8 cellular contexts compared by ENCODE assay signal in the genomic region with DNA sequence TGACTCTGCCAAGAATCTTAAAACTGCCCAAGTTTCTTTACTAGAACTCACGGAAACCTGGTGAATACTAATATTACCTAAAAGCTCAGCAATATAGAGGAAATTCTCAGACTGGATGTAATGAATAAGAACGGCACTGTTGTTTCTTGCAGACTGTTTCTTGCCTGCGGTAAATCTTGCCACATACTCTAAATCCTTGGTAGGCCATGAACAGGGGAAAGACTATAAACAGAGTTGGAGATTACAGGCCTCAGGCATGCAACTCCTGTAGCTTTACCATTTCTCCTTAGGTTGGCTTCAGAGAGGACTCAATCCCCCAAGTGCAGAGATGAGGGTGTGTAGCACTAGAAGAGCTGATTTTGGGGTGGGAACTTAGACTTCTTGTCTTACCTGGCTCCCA. TPM values are rescaled to one million over a fixed set of nuclear protein-coding genes. Genes with fewer than 3 reads are reported as not detected.
A peak's percentile ranks its signal among the peaks of the same experiment; 100 is the strongest.
DNase-seq lines count a peak whose midpoint lies in the region; ATAC-seq and TF ChIP-seq lines count a peak whose summit lies in the region.

No MANE protein-coding gene starts in this region.

- CTCF ChIA-PET in CD8-positive, alpha-beta T cell (lab: Charles Lee), result no interaction called here

- peak overlapping the region; percentile 96 for H3K27ac Mint-ChIP-seq in CD8-positive, alpha-beta T cell

- H3K9me3 ChIP-seq in CD8-positive, alpha-beta T cell (ENCODE audit: low read length), result no peaks in the 10 kb centered on the region
- H3K9me3 ChIP-seq in OCI-LY3 (ENCODE audit: insufficient read depth, low read length), result no peaks in the 10 kb centered on the region
- H3K9me3 ChIP-seq in ovary, result no peaks in the 10 kb centered on the region

- H3K4me1 ChIP-seq in CD8-positive, alpha-beta T cell (ENCODE audit: insufficient read depth, low read length), result peaks cover 19% of the 10 kb centered on the region
- H3K4me1 ChIP-seq in OCI-LY3 (ENCODE audit: low read length), result peaks cover 21% of the 10 kb centered on the region
- peaks cover 7% of the 10 kb centered on the region for H3K4me1 ChIP-seq in ovary (ENCODE audit: insufficient read depth)

- H2AFZ ChIP-seq in OCI-LY3 (ENCODE audit: low read depth, low read length), result no peak overlapping the region

- TF ChIP-seq CTCF in CD8-positive, alpha-beta T cell (IDR thresholded peaks at IDR 0.05), result no peak
- TF ChIP-seq CTCF in OCI-LY3 (IDR thresholded peaks at IDR 0.05; ENCODE audit: low read depth, low read length) (no peak), epithelial cell of esophagus (IDR thresholded peaks at IDR 0.05; ENCODE audit: insufficient read depth, low read depth, low read length, missing control alignments) (no peak), ovary (IDR thresholded peaks at IDR 0.05) (no peak)

- 80 to 86% (median 84%) methylated on average over 3 of the region's 3 CpGs for WGBS in ovary, 3 donors

- ATAC-seq in CD8-positive, alpha-beta T cell, result no peak

- POLR2A ChIA-PET in CD8-positive, alpha-beta T cell (lab: Charles Lee), result interaction anchor here (0.6 kb wide), 1 partner anchor 64 kb away, joined by 3 read pairs; a partner anchor contains a TSS

- no peak for TF ChIP-seq POLR2A in ovary (IDR thresholded peaks at IDR 0.05)

- TF ChIP-seq EP300 in ovary (IDR thresholded peaks at IDR 0.05), result no peak

- peaks cover 27% of the 10 kb centered on the region for H3K4me1 Mint-ChIP-seq in CD8-positive, alpha-beta T cell (ENCODE audit: low read depth)

- H4K20me1 ChIP-seq in OCI-LY3 (ENCODE audit: insufficient read depth, low read length), result no peaks in the 10 kb centered on the region

- peak overlapping the region; percentile 63 for H3K27ac ChIP-seq in CD8-positive, alpha-beta T cell (ENCODE audit: low read depth, low read length)
- H3K27ac ChIP-seq in OCI-LY3 (ENCODE audit: low read length), result no peak overlapping the region
- H3K27ac ChIP-seq in ovary, result peak overlapping the region; percentile 62 to 91

- peaks cover 17% of the 10 kb centered on the region for H3K79me2 ChIP-seq in OCI-LY3 (ENCODE audit: low read length)

- intact Hi-C loops in CD8-positive, alpha-beta T cell (cut with DNase I, micrococcal nuclease), result loop anchor here (10.0 kb wide), 5 partner anchors 532 to 1902 kb away; a partner anchor contains a TSS
- intact Hi-C loops in ovary (cut with DNase I), result no loop called here

- no peaks in the 10 kb centered on the region for H3K9me3 Mint-ChIP-seq in CD8-positive, alpha-beta T cell

- H3K36me3 Mint-ChIP-seq in CD8-positive, alpha-beta T cell, result peaks cover 12% of the 10 kb centered on the region

- no peaks in the 10 kb centered on the region for H3K27me3 Mint-ChIP-seq in CD8-positive, alpha-beta T cell (ENCODE audit: low read depth)

- H3K4me3 Mint-ChIP-seq in CD8-positive, alpha-beta T cell, result peak overlapping the region; percentile 98

- peak overlapping the region; percentile 90 for H3K4me3 ChIP-seq in CD8-positive, alpha-beta T cell (ENCODE audit: low read depth, low read length)
- H3K4me3 ChIP-seq in OCI-LY3 (ENCODE audit: low read length) (peak overlapping the region; percentile 99), epithelial cell of esophagus (ENCODE audit: low read length) (peak overlapping the region; percentile 93), ovary (peak overlapping the region; percentile 94)

- H3K36me3 ChIP-seq in CD8-positive, alpha-beta T cell (ENCODE audit: insufficient read depth, low read length), result no peaks in the 10 kb centered on the region
- H3K36me3 ChIP-seq in OCI-LY3 (replicated peaks; ENCODE audit: low read depth, low read length) (no peaks in the 10 kb centered on the region), ovary (no peaks in the 10 kb centered on the region)

- no peak for DNase-seq in CD8-positive, alpha-beta T cell
- DNase-seq in epithelial cell of esophagus (ENCODE audit: low read depth) (no peak), ovary (no peak), HPDE6-E6E7 (ENCODE audit: extremely low spot score) (no peak), D341Med (ENCODE audit: low spot score) (no peak), cerebellar cortex (ENCODE audit: low spot score) (no peak)
- DNase-seq in activated effector memory CD4-positive, alpha-beta T cell treated with anti-CD3 and anti-CD28 coated beads, Interleukin-2, amount 50 U/mL, for 16 hours, result no peak

- peak overlapping the region; percentile 75 for H3K9ac ChIP-seq in OCI-LY3 (ENCODE audit: low read length)

- H3K27me3 ChIP-seq in CD8-positive, alpha-beta T cell (ENCODE audit: insufficient read depth, low read length), result no peaks in the 10 kb centered on the region
- H3K27me3 ChIP-seq in OCI-LY3 (ENCODE audit: low read depth, low read length) (no peaks in the 10 kb centered on the region), ovary (no peaks in the 10 kb centered on the region)

- H3K4me2 ChIP-seq in OCI-LY3 (ENCODE audit: low read length), result peak overlapping the region; percentile 98

RNA-seq across cellular contexts. Expression of a gene that starts 1.1 kb away (rescaled TPM):
- total RNA-seq in CD8-positive, alpha-beta T cell, result 1 to 10 TPM; 3.8 to 4.0 TPM
- total RNA-seq in ovary, result 10 to 100 TPM; 29.8 to 78.1 (median 50.3) TPM
- polyA plus RNA-seq in ovary, result 10 to 100 TPM; 28.6 to 52.6 TPM

RNA-seq across cellular contexts. Expression of a gene that starts 1.6 kb away (rescaled TPM):
- 1 to 10 TPM; 6.1 to 6.8 TPM for total RNA-seq in CD8-positive, alpha-beta T cell
- 10 to 100 TPM in 3 of 7 donors, 1 to 10 TPM in 4; 8.6 to 12.5 (median 10.0) TPM for total RNA-seq in ovary
- 10 to 100 TPM in 1 of 2 donors, 1 to 10 TPM in 1; 8.7 to 11.8 TPM for polyA plus RNA-seq in ovary

Comparison
In these comparisons a context has a peak if more than half of its experiments do, and no peak if none do; other contexts are left out.
1. RNA of a gene that starts 1.1 kb away (total RNA-seq): 29.8 to 78.1 TPM in ovary; 3.8 to 4.0 TPM in CD8-positive, alpha-beta T cell; every median in the first group is over 4 times any median in the second.
2. intact Hi-C loops: an anchor here in CD8-positive, alpha-beta T cell (10.0 kb wide); none called in ovary.
3. Peak in every context shown above with its lines, with median percentiles within 50 percentile points of each other: H3K4me3 ChIP-seq.